ENCODE assay signal across 6 cellular contexts in genomic region chr19:1884719-1885334, GRCh38. TPM values are rescaled to one million over a fixed set of nuclear protein-coding genes. Genes with fewer than 3 reads are reported as not detected.
DNase-seq lines count a peak whose midpoint lies in the region; ATAC-seq, FAIRE-seq and TF ChIP-seq lines count a peak whose summit lies in the region.

No MANE protein-coding gene starts in this region.

- BruUV-seq in HepG2 (replicated peaks; lab: Mats Ljungman, UMichigan), result no TSS peak

- FAIRE-seq in HepG2 (lab: Jason Lieb, UNC), result no peak

- no peak for TF ChIP-seq RAD21 in HepG2 (CRISPR knock-in tag; IDR thresholded peaks at IDR 0.05)

- no peaks in the 10 kb centered on the region for H3K27me3 ChIP-seq in HepG2 (ENCODE audit: control insufficient read depth in 1 of 2, insufficient read depth in 2 of 2, low read length in 2 of 2)

- H3K36me3 Mint-ChIP-seq in activated CD4-positive, alpha-beta memory T cell treated with anti-CD3 and anti-CD28 coated beads, Interleukin-2, amount 10 ng/mL, durations not matched to agents 7 days and 5 days (ENCODE audit: low read depth), result peaks cover 32% of the 10 kb centered on the region

- POLR2A ChIA-PET in activated CD4-positive, alpha-beta memory T cell treated with anti-CD3 and anti-CD28 coated beads, Interleukin-2, amount 10 ng/mL, durations not matched to agents 7 days and 5 days (lab: Charles Lee), result interaction anchor here (0.6 to 6.6 kb wide), 10 partner anchors 8 to 39 kb away, joined by 3 to 111 read pairs (median 7); partner anchors contain the start of genes ADAT3 and SCAMP4
- POLR2A ChIA-PET in HepG2 (lab: Yijun Ruan, JAX), result interaction anchor here (0.6 to 1.1 kb wide), 6 partner anchors 9 to 814 kb away, joined by 3 to 9 read pairs (median 5); no protein-coding TSS in a partner anchor

- intact Hi-C loops in HepG2 (cut with micrococcal nuclease; ENCODE audit: unreplicated experiment), result no loop called here

- no peak for TF ChIP-seq POLR2A in HepG2 (IDR thresholded peaks at IDR 0.05; ENCODE audit: insufficient read depth in 1 of 2, low read depth in 2 of 2, low read length in 2 of 2)

- WGBS in HepG2 (ENCODE audit: low lambda C conversion rate), result under 1% methylated on average over 21 of the region's 56 CpGs

- H2AFZ ChIP-seq in HepG2 (ENCODE audit: low read length), result no peak overlapping the region

- DNase-seq in NCI-H1417 (lab: John Stamatoyannopoulos, UW) (peak in 2 of 3 experiments; percentile 17 to 24), NCI-H1417 treated with DMSO at 0.1 percent for 48 hours (lab: John Stamatoyannopoulos, UW) (no peak), HepG2 (ENCODE audit: low spot score) (no peak), NCI-H2029 treated with DMSO at 0.1 percent for 48 hours (lab: John Stamatoyannopoulos, UW) (no peak), midbrain (lab: John Stamatoyannopoulos, UW) (no peak)
- no peak for DNase-seq in activated CD4-positive, alpha-beta memory T cell treated with anti-CD3 and anti-CD28 coated beads, Interleukin-2, amount 10 ng/mL, durations not matched to agents 7 days and 5 days

- H3K9ac ChIP-seq in HepG2 (ENCODE audit: insufficient read depth, low read depth, low read length), result peak overlapping the region; percentile 90

- CTCF ChIA-PET in activated CD4-positive, alpha-beta memory T cell treated with anti-CD3 and anti-CD28 coated beads, Interleukin-2, amount 10 ng/mL, durations not matched to agents 7 days and 5 days (lab: Charles Lee), result interaction anchor here (0.6 to 2.2 kb wide), 6 partner anchors 10 to 618 kb away, joined by 3 to 9 read pairs (median 4); no protein-coding TSS in a partner anchor
- CTCF ChIA-PET in HepG2 (lab: Yijun Ruan, JAX; ENCODE audit: low intra/inter-chr PET ratio, low total read pairs), result no interaction called here

- in situ Hi-C loops in HepG2 (cut with HindIII; ENCODE audit: extremely low pct_ligation_motif_present, low pct_unique_long_range_greater_than_20kb), result no loop called here

- no peaks in the 10 kb centered on the region for H3K9me3 Mint-ChIP-seq in activated CD4-positive, alpha-beta memory T cell treated with anti-CD3 and anti-CD28 coated beads, Interleukin-2, amount 10 ng/mL, durations not matched to agents 7 days and 5 days

- H3K27ac ChIP-seq in HepG2 (ENCODE audit: extremely low read length, insufficient read depth, low read length), result peak overlapping the region; percentile 63

- H3K9me3 ChIP-seq in HepG2 (ENCODE audit: low read length), result no peaks in the 10 kb centered on the region

- H3K4me1 Mint-ChIP-seq in activated CD4-positive, alpha-beta memory T cell treated with anti-CD3 and anti-CD28 coated beads, Interleukin-2, amount 10 ng/mL, durations not matched to agents 7 days and 5 days, result peaks cover 41% of the 10 kb centered on the region

- no peaks in the 10 kb centered on the region for H3K27me3 Mint-ChIP-seq in activated CD4-positive, alpha-beta memory T cell treated with anti-CD3 and anti-CD28 coated beads, Interleukin-2, amount 10 ng/mL, durations not matched to agents 7 days and 5 days

- H3K79me2 ChIP-seq in HepG2 (ENCODE audit: insufficient read depth, low read length), result peaks cover 32% of the 10 kb centered on the region

- no peak for TF ChIP-seq CTCF in HepG2 (CRISPR knock-in tag; IDR thresholded peaks at IDR 0.05)

- peaks cover 50% of the 10 kb centered on the region for H3K4me1 ChIP-seq in HepG2 (ENCODE audit: insufficient read depth, low read length)

- H3K4me2 ChIP-seq in HepG2 (ENCODE audit: low read depth, low read length), result peak overlapping the region; percentile 91

- peak; percentile 8; the same call in 2 of the 3 replicates for ATAC-seq in HepG2

- H3K4me3 Mint-ChIP-seq in activated CD4-positive, alpha-beta memory T cell treated with anti-CD3 and anti-CD28 coated beads, Interleukin-2, amount 10 ng/mL, durations not matched to agents 7 days and 5 days, result peak overlapping the region; percentile 98

- peak overlapping the region; percentile 97 for H3K27ac Mint-ChIP-seq in activated CD4-positive, alpha-beta memory T cell treated with anti-CD3 and anti-CD28 coated beads, Interleukin-2, amount 10 ng/mL, durations not matched to agents 7 days and 5 days

- peaks cover 0 to 3% of the 10 kb centered on the region in 2 experiments; a peak in 1 of 5 replicates for H3K36me3 ChIP-seq in HepG2 (replicated peaks in 1 of 2; ENCODE audit: control insufficient read depth in 1 of 2, insufficient read depth in 2 of 2, low read length in 2 of 2)

- peaks cover 16% of the 10 kb centered on the region for H4K20me1 ChIP-seq in HepG2 (ENCODE audit: insufficient read depth, low read length)

- peak overlapping the region; percentile 77 to 99 (median 89) for H3K4me3 ChIP-seq in HepG2 (replicated peaks in 1 of 3; ENCODE audit: insufficient read depth in 1 of 3, low read depth in 2 of 3, low read length in 3 of 3)

- TF ChIP-seq EP300 in HepG2 (IDR thresholded peaks at IDR 0.05; ENCODE audit: low read depth in 2 of 2, low read length in 2 of 2), result no peak
- TF ChIP-seq EP300 in HepG2 (CRISPR knock-in tag; IDR thresholded peaks at IDR 0.05; ENCODE audit: borderline replicate concordance), result no peak

RNA-seq across cellular contexts. Expression of gene ABHD17A, which starts 0.5 kb away (rescaled TPM):
- total RNA-seq in activated CD4-positive, alpha-beta memory T cell treated with anti-CD3 and anti-CD28 coated beads, Interleukin-2, amount 10 ng/mL, durations not matched to agents 7 days and 5 days, result 100 to 1,000 TPM; 255 to 259 TPM
- total RNA-seq in HepG2 (2016; rRNA removed; fragmentation: Illumina TruSeq; extraction: Trizol), result 27.9 and 40.8 TPM in 2 replicates
- total RNA-seq in HepG2 (2016; cell fraction: cytosol; rRNA removed; fragmentation: Illumina TruSeq; extraction: Trizol; ENCODE audit: low read depth), result 52.2 and 64.4 TPM in 2 replicates
- 24.0 and 37.3 TPM in 2 replicates for total RNA-seq in HepG2 (2016; cell fraction: insoluble cytoplasmic fraction; rRNA removed; fragmentation: Illumina TruSeq; extraction: Trizol)
- 65.2 and 82.2 TPM in 2 replicates for total RNA-seq in HepG2 (2016; cell fraction: membrane; rRNA removed; fragmentation: Illumina TruSeq; extraction: Trizol)
- 17.1 and 19.3 TPM in 2 replicates for total RNA-seq in HepG2 (2016; cell fraction: nucleus; rRNA removed; fragmentation: Illumina TruSeq; extraction: Trizol)
- 27.7 and 44.6 TPM in 2 replicates for polyA plus RNA-seq in HepG2 (2011; rRNA removed)
- 25.9 and 53.1 TPM in 2 replicates for polyA plus RNA-seq in HepG2 (2011; cell fraction: cytosol; rRNA removed)
- 72.5 and 83.8 TPM in 2 replicates for polyA plus RNA-seq in HepG2 (2011; cell fraction: nucleus; rRNA removed)
- 11.9 and 16.2 TPM in 2 replicates for polyA plus RNA-seq in HepG2 (2012)
- polyA plus RNA-seq in HepG2 (2016; cell fraction: cytosol; fragmentation: Illumina TruSeq; extraction: Trizol; ENCODE audit: low read depth), result 51.0 and 62.5 TPM in 2 replicates
- polyA plus RNA-seq in HepG2 (2016; cell fraction: insoluble cytoplasmic fraction; fragmentation: Illumina TruSeq; extraction: Trizol; ENCODE audit: low read depth), result 25.3 and 27.0 TPM in 2 replicates
- polyA plus RNA-seq in HepG2 (2016; cell fraction: membrane; fragmentation: Illumina TruSeq; extraction: Trizol; ENCODE audit: low read depth), result 54.6 and 60.4 TPM in 2 replicates
- 38.7 and 42.0 TPM in 2 replicates for polyA plus RNA-seq in HepG2 (2016; cell fraction: nucleus; fragmentation: Illumina TruSeq; extraction: Trizol; ENCODE audit: insufficient read depth, low read depth)
- 15.0 and 50.9 TPM in 2 replicates for polyA minus RNA-seq in HepG2 (2011; rRNA and poly(A)+ RNA removed; ENCODE audit: low replicate concordance)
- polyA minus RNA-seq in HepG2 (2011; cell fraction: cytosol; rRNA and poly(A)+ RNA removed), result 17.2 and 18.0 TPM in 2 replicates
- 5.7 and 5.8 TPM in 2 replicates for polyA minus RNA-seq in HepG2 (2011; cell fraction: nucleus; rRNA and poly(A)+ RNA removed)

RNA-seq across cellular contexts. Expression of gene ADAT3, which starts 20.4 kb away (rescaled TPM):
- 10 to 100 TPM; 13.3 to 15.5 TPM for total RNA-seq in activated CD4-positive, alpha-beta memory T cell treated with anti-CD3 and anti-CD28 coated beads, Interleukin-2, amount 10 ng/mL, durations not matched to agents 7 days and 5 days
- total RNA-seq in HepG2 (2016; rRNA removed; fragmentation: Illumina TruSeq; extraction: Trizol), result 2.0 and 3.5 TPM in 2 replicates
- 0.79 and 0.81 TPM in 2 replicates for total RNA-seq in HepG2 (2016; cell fraction: cytosol; rRNA removed; fragmentation: Illumina TruSeq; extraction: Trizol; ENCODE audit: low read depth)
- 1.7 and 3.1 TPM in 2 replicates for total RNA-seq in HepG2 (2016; cell fraction: insoluble cytoplasmic fraction; rRNA removed; fragmentation: Illumina TruSeq; extraction: Trizol)
- total RNA-seq in HepG2 (2016; cell fraction: membrane; rRNA removed; fragmentation: Illumina TruSeq; extraction: Trizol), result 1.7 and 2.1 TPM in 2 replicates
- 1.5 and 1.9 TPM in 2 replicates for total RNA-seq in HepG2 (2016; cell fraction: nucleus; rRNA removed; fragmentation: Illumina TruSeq; extraction: Trizol)
- polyA plus RNA-seq in HepG2 (2011; rRNA removed), result 0.95 and 1.4 TPM in 2 replicates
- 0.94 and 1.7 TPM in 2 replicates for polyA plus RNA-seq in HepG2 (2011; cell fraction: cytosol; rRNA removed)
- polyA plus RNA-seq in HepG2 (2011; cell fraction: nucleus; rRNA removed), result 6.4 and 7.8 TPM in 2 replicates
- 1.3 and 1.7 TPM in 2 replicates for polyA plus RNA-seq in HepG2 (2012)
- polyA plus RNA-seq in HepG2 (2016; cell fraction: cytosol; fragmentation: Illumina TruSeq; extraction: Trizol; ENCODE audit: low read depth), result 0.68 TPM in 2 replicates
- 2.8 and 3.5 TPM in 2 replicates for polyA plus RNA-seq in HepG2 (2016; cell fraction: insoluble cytoplasmic fraction; fragmentation: Illumina TruSeq; extraction: Trizol; ENCODE audit: low read depth)
- polyA plus RNA-seq in HepG2 (2016; cell fraction: membrane; fragmentation: Illumina TruSeq; extraction: Trizol; ENCODE audit: low read depth), result 1.1 and 1.4 TPM in 2 replicates
- 5.0 and 6.1 TPM in 2 replicates for polyA plus RNA-seq in HepG2 (2016; cell fraction: nucleus; fragmentation: Illumina TruSeq; extraction: Trizol; ENCODE audit: insufficient read depth, low read depth)
- 2.1 and 3.8 TPM in 2 replicates for polyA minus RNA-seq in HepG2 (2011; rRNA and poly(A)+ RNA removed; ENCODE audit: low replicate concordance)
- 1.3 and 1.6 TPM in 2 replicates for polyA minus RNA-seq in HepG2 (2011; cell fraction: cytosol; rRNA and poly(A)+ RNA removed)
- 2.3 and 2.6 TPM in 2 replicates for polyA minus RNA-seq in HepG2 (2011; cell fraction: nucleus; rRNA and poly(A)+ RNA removed)

RNA-seq across cellular contexts. Expression of gene SCAMP4, which starts 20.4 kb away (rescaled TPM):
- total RNA-seq in activated CD4-positive, alpha-beta memory T cell treated with anti-CD3 and anti-CD28 coated beads, Interleukin-2, amount 10 ng/mL, durations not matched to agents 7 days and 5 days, result 10 to 100 TPM; 36.5 to 39.7 TPM
- 10.8 and 13.7 TPM in 2 replicates for total RNA-seq in HepG2 (2016; rRNA removed; fragmentation: Illumina TruSeq; extraction: Trizol)
- total RNA-seq in HepG2 (2016; cell fraction: cytosol; rRNA removed; fragmentation: Illumina TruSeq; extraction: Trizol; ENCODE audit: low read depth), result 4.4 and 5.1 TPM in 2 replicates
- 9.1 and 12.6 TPM in 2 replicates for total RNA-seq in HepG2 (2016; cell fraction: insoluble cytoplasmic fraction; rRNA removed; fragmentation: Illumina TruSeq; extraction: Trizol)
- 10.1 and 10.7 TPM in 2 replicates for total RNA-seq in HepG2 (2016; cell fraction: membrane; rRNA removed; fragmentation: Illumina TruSeq; extraction: Trizol)
- total RNA-seq in HepG2 (2016; cell fraction: nucleus; rRNA removed; fragmentation: Illumina TruSeq; extraction: Trizol), result 24.2 and 31.8 TPM in 2 replicates
- 10.7 and 12.8 TPM in 2 replicates for polyA plus RNA-seq in HepG2 (2011; rRNA removed)
- polyA plus RNA-seq in HepG2 (2011; cell fraction: cytosol; rRNA removed), result 7.6 and 8.7 TPM in 2 replicates
- 43.5 and 55.3 TPM in 2 replicates for polyA plus RNA-seq in HepG2 (2011; cell fraction: nucleus; rRNA removed)
- polyA plus RNA-seq in HepG2 (2012), result 21.8 and 32.2 TPM in 2 replicates
- polyA plus RNA-seq in HepG2 (2016; cell fraction: cytosol; fragmentation: Illumina TruSeq; extraction: Trizol; ENCODE audit: low read depth), result 5.1 and 6.4 TPM in 2 replicates
- polyA plus RNA-seq in HepG2 (2016; cell fraction: insoluble cytoplasmic fraction; fragmentation: Illumina TruSeq; extraction: Trizol; ENCODE audit: low read depth), result 10.3 and 13.4 TPM in 2 replicates
- polyA plus RNA-seq in HepG2 (2016; cell fraction: membrane; fragmentation: Illumina TruSeq; extraction: Trizol; ENCODE audit: low read depth), result 11.5 and 11.6 TPM in 2 replicates
- 69.4 and 71.5 TPM in 2 replicates for polyA plus RNA-seq in HepG2 (2016; cell fraction: nucleus; fragmentation: Illumina TruSeq; extraction: Trizol; ENCODE audit: insufficient read depth, low read depth)
- 14.8 and 32.0 TPM in 2 replicates for polyA minus RNA-seq in HepG2 (2011; rRNA and poly(A)+ RNA removed; ENCODE audit: low replicate concordance)
- 35.3 TPM in 2 replicates for polyA minus RNA-seq in HepG2 (2011; cell fraction: cytosol; rRNA and poly(A)+ RNA removed)
- polyA minus RNA-seq in HepG2 (2011; cell fraction: nucleus; rRNA and poly(A)+ RNA removed), result 13.2 and 15.5 TPM in 2 replicates

RNA-seq across cellular contexts. Expression of gene KLF16, which starts 21.4 kb away (rescaled TPM):
- 10 to 100 TPM; 24.6 to 25.7 TPM for total RNA-seq in activated CD4-positive, alpha-beta memory T cell treated with anti-CD3 and anti-CD28 coated beads, Interleukin-2, amount 10 ng/mL, durations not matched to agents 7 days and 5 days
- 6.2 and 6.7 TPM in 2 replicates for total RNA-seq in HepG2 (2016; rRNA removed; fragmentation: Illumina TruSeq; extraction: Trizol)
- 2.1 and 2.2 TPM in 2 replicates for total RNA-seq in HepG2 (2016; cell fraction: cytosol; rRNA removed; fragmentation: Illumina TruSeq; extraction: Trizol; ENCODE audit: low read depth)
- 5.5 and 5.9 TPM in 2 replicates for total RNA-seq in HepG2 (2016; cell fraction: insoluble cytoplasmic fraction; rRNA removed; fragmentation: Illumina TruSeq; extraction: Trizol)
- total RNA-seq in HepG2 (2016; cell fraction: membrane; rRNA removed; fragmentation: Illumina TruSeq; extraction: Trizol), result 8.3 and 8.9 TPM in 2 replicates
- 4.0 and 4.8 TPM in 2 replicates for total RNA-seq in HepG2 (2016; cell fraction: nucleus; rRNA removed; fragmentation: Illumina TruSeq; extraction: Trizol)
- polyA plus RNA-seq in HepG2 (2011; rRNA removed), result 3.5 and 4.7 TPM in 2 replicates
- polyA plus RNA-seq in HepG2 (2011; cell fraction: cytosol; rRNA removed), result 3.7 and 7.0 TPM in 2 replicates
- 16.7 and 31.9 TPM in 2 replicates for polyA plus RNA-seq in HepG2 (2011; cell fraction: nucleus; rRNA removed)
- polyA plus RNA-seq in HepG2 (2012), result 8.3 and 9.4 TPM in 2 replicates
- polyA plus RNA-seq in HepG2 (2016; cell fraction: cytosol; fragmentation: Illumina TruSeq; extraction: Trizol; ENCODE audit: low read depth), result 3.2 and 3.4 TPM in 2 replicates
- polyA plus RNA-seq in HepG2 (2016; cell fraction: insoluble cytoplasmic fraction; fragmentation: Illumina TruSeq; extraction: Trizol; ENCODE audit: low read depth), result 12.0 and 14.3 TPM in 2 replicates
- 8.9 and 9.3 TPM in 2 replicates for polyA plus RNA-seq in HepG2 (2016; cell fraction: membrane; fragmentation: Illumina TruSeq; extraction: Trizol; ENCODE audit: low read depth)
- polyA plus RNA-seq in HepG2 (2016; cell fraction: nucleus; fragmentation: Illumina TruSeq; extraction: Trizol; ENCODE audit: insufficient read depth, low read depth), result 11.4 and 12.0 TPM in 2 replicates
- polyA minus RNA-seq in HepG2 (2011; rRNA and poly(A)+ RNA removed; ENCODE audit: low replicate concordance), result 3.1 and 9.7 TPM in 2 replicates
- 8.9 and 15.3 TPM in 2 replicates for polyA minus RNA-seq in HepG2 (2011; cell fraction: cytosol; rRNA and poly(A)+ RNA removed)
- polyA minus RNA-seq in HepG2 (2011; cell fraction: nucleus; rRNA and poly(A)+ RNA removed), result 2.1 and 2.2 TPM in 2 replicates

RNA-seq across cellular contexts. Expression of gene REXO1, which starts 36.5 kb away (rescaled TPM):
- 10 to 100 TPM; 46.5 to 47.5 TPM for total RNA-seq in activated CD4-positive, alpha-beta memory T cell treated with anti-CD3 and anti-CD28 coated beads, Interleukin-2, amount 10 ng/mL, durations not matched to agents 7 days and 5 days
- total RNA-seq in HepG2 (2016; rRNA removed; fragmentation: Illumina TruSeq; extraction: Trizol), result 3.0 and 5.0 TPM in 2 replicates
- total RNA-seq in HepG2 (2016; cell fraction: cytosol; rRNA removed; fragmentation: Illumina TruSeq; extraction: Trizol; ENCODE audit: low read depth), result 1.1 and 3.2 TPM in 2 replicates
- total RNA-seq in HepG2 (2016; cell fraction: insoluble cytoplasmic fraction; rRNA removed; fragmentation: Illumina TruSeq; extraction: Trizol), result 4.1 and 5.2 TPM in 2 replicates
- 3.9 and 4.2 TPM in 2 replicates for total RNA-seq in HepG2 (2016; cell fraction: membrane; rRNA removed; fragmentation: Illumina TruSeq; extraction: Trizol)
- 6.0 and 7.6 TPM in 2 replicates for total RNA-seq in HepG2 (2016; cell fraction: nucleus; rRNA removed; fragmentation: Illumina TruSeq; extraction: Trizol)
- 11.2 and 13.0 TPM in 2 replicates for polyA plus RNA-seq in HepG2 (2011; rRNA removed)
- 8.7 and 9.8 TPM in 2 replicates for polyA plus RNA-seq in HepG2 (2011; cell fraction: cytosol; rRNA removed)
- polyA plus RNA-seq in HepG2 (2011; cell fraction: nucleus; rRNA removed), result 91.1 and 123 TPM in 2 replicates
- 13.8 and 15.4 TPM in 2 replicates for polyA plus RNA-seq in HepG2 (2012)
- polyA plus RNA-seq in HepG2 (2016; cell fraction: cytosol; fragmentation: Illumina TruSeq; extraction: Trizol; ENCODE audit: low read depth), result 1.7 and 1.8 TPM in 2 replicates
- polyA plus RNA-seq in HepG2 (2016; cell fraction: insoluble cytoplasmic fraction; fragmentation: Illumina TruSeq; extraction: Trizol; ENCODE audit: low read depth), result 7.3 and 10.0 TPM in 2 replicates
- 5.1 and 5.3 TPM in 2 replicates for polyA plus RNA-seq in HepG2 (2016; cell fraction: membrane; fragmentation: Illumina TruSeq; extraction: Trizol; ENCODE audit: low read depth)
- 39.5 and 44.1 TPM in 2 replicates for polyA plus RNA-seq in HepG2 (2016; cell fraction: nucleus; fragmentation: Illumina TruSeq; extraction: Trizol; ENCODE audit: insufficient read depth, low read depth)
- 16.3 and 19.1 TPM in 2 replicates for polyA minus RNA-seq in HepG2 (2011; rRNA and poly(A)+ RNA removed; ENCODE audit: low replicate concordance)
- 5.5 and 7.7 TPM in 2 replicates for polyA minus RNA-seq in HepG2 (2011; cell fraction: cytosol; rRNA and poly(A)+ RNA removed)
- polyA minus RNA-seq in HepG2 (2011; cell fraction: nucleus; rRNA and poly(A)+ RNA removed), result 9.3 and 10.8 TPM in 2 replicates

Comparison
In these comparisons a context has a peak if more than half of its experiments do, and no peak if none do; other contexts are left out.
1. DNase-seq: peak in NCI-H1417 (2 of 3); none in NCI-H1417 treated with DMSO at 0.1 percent for 48 hours (single experiment), activated CD4-positive, alpha-beta memory T cell treated with anti-CD3 and anti-CD28 coated beads, Interleukin-2, amount 10 ng/mL, durations not matched to agents 7 days and 5 days (single experiment), HepG2 (single experiment), NCI-H2029 treated with DMSO at 0.1 percent for 48 hours (single experiment) and midbrain (single experiment).